In genomic region chr12:7929069-7929792, GRCh38 we compare ENCODE assay signal across 16 cellular contexts. TPM values are rescaled to one million over a fixed set of nuclear protein-coding genes. Genes with fewer than 3 reads are reported as not detected.
A peak's percentile ranks its signal among the peaks of the same experiment; 100 is the strongest.
DNase-seq lines count a peak whose midpoint lies in the region; ATAC-seq, FAIRE-seq and TF ChIP-seq lines count a peak whose summit lies in the region.
"Had no signal": no experiment of that assay in that cellular context is flagged by ENCODE, and none has a peak within 500 bp of the region (broad histone marks: within the 10 kb centered on the region; RNA-seq: fewer than 3 reads in every experiment).

No MANE protein-coding gene starts in this region.

- peak overlapping the region; percentile 76 to 78 for H3K27ac Mint-ChIP-seq in natural killer cell
- H3K27ac Mint-ChIP-seq in natural killer cell treated with Interleukin-12 subunit alpha and Interleukin-12 subunit beta and Interleukin-15 and Interleukin-18, amount 100 ng/mL, for 72 hours = peak overlapping the region in 1 of 2 donors; percentile 59
- H3K27ac Mint-ChIP-seq: activated CD8-positive, alpha-beta memory T cell treated with anti-CD3 and anti-CD28 coated beads, Interleukin-2, amount 10 ng/mL, durations not matched to agents 7 days and 5 days; nephron had no signal

- peak; percentile 52 for FAIRE-seq in urothelium cell line (lab: Jason Lieb, UNC)
- FAIRE-seq: GM12878 had no signal

- H3K27me3 Mint-ChIP-seq in natural killer cell (ENCODE audit: low read depth in 2 of 2) = no peaks in the 10 kb centered on the region
- H3K27me3 Mint-ChIP-seq in natural killer cell treated with Interleukin-12 subunit alpha and Interleukin-12 subunit beta and Interleukin-15 and Interleukin-18, amount 100 ng/mL, for 72 hours = no peaks in the 10 kb centered on the region
- H3K27me3 Mint-ChIP-seq: activated CD8-positive, alpha-beta memory T cell treated with anti-CD3 and anti-CD28 coated beads, Interleukin-2, amount 10 ng/mL, durations not matched to agents 7 days and 5 days had no signal

- no peak for ATAC-seq in natural killer cell
- ATAC-seq in natural killer cell treated with Interleukin-12 subunit alpha and Interleukin-12 subunit beta and Interleukin-15 and Interleukin-18, amount 100 ng/mL, for 72 hours = no peak
- ATAC-seq: activated CD8-positive, alpha-beta memory T cell treated with anti-CD3 and anti-CD28 coated beads, Interleukin-2, amount 10 ng/mL, durations not matched to agents 7 days and 5 days; GM12878; HCT116; right cardiac atrium had no signal

- no peak overlapping the region for H3K4me3 Mint-ChIP-seq in natural killer cell
- H3K4me3 Mint-ChIP-seq in natural killer cell treated with Interleukin-12 subunit alpha and Interleukin-12 subunit beta and Interleukin-15 and Interleukin-18, amount 100 ng/mL, for 72 hours = no peak overlapping the region
- H3K4me3 Mint-ChIP-seq: activated CD8-positive, alpha-beta memory T cell treated with anti-CD3 and anti-CD28 coated beads, Interleukin-2, amount 10 ng/mL, durations not matched to agents 7 days and 5 days; nephron had no signal

- no peak for DNase-seq in natural killer cell
- DNase-seq in natural killer cell treated with Interleukin-12 subunit alpha and Interleukin-12 subunit beta and Interleukin-15 and Interleukin-18, amount 100 ng/mL, for 72 hours (ENCODE audit: low spot score) = no peak
- DNase-seq in NCI-H69 (lab: John Stamatoyannopoulos, UW) = peak; percentile 1
- peak; percentile 83 for DNase-seq in islet precursor cell
- DNase-seq in urothelium cell line (ENCODE audit: low spot score) = no peak
- DNase-seq in dedifferentiated amniotic fluid mesenchymal stem cell (ENCODE audit: extremely low spot score) = no peak
- DNase-seq in NCI-H1436 treated with DMSO at 0.1 percent for 48 hours (lab: John Stamatoyannopoulos, UW) = no peak
- DNase-seq: activated CD8-positive, alpha-beta memory T cell treated with anti-CD3 and anti-CD28 coated beads, Interleukin-2, amount 10 ng/mL, durations not matched to agents 7 days and 5 days; cortex of kidney; left ventricle myocardium inferior; NCI-H146; right cardiac atrium; Right ventricle myocardium superior had no signal

- no peak for TF ChIP-seq CTCF in natural killer cell (IDR thresholded peaks at IDR 0.05)

- H3K4me1 Mint-ChIP-seq in natural killer cell = peaks cover 46 to 54% of the 10 kb centered on the region in 2 donors
- peaks cover 35 to 41% of the 10 kb centered on the region in 2 donors for H3K4me1 Mint-ChIP-seq in natural killer cell treated with Interleukin-12 subunit alpha and Interleukin-12 subunit beta and Interleukin-15 and Interleukin-18, amount 100 ng/mL, for 72 hours (ENCODE audit: low read depth in 2 of 2)
- H3K4me1 Mint-ChIP-seq: nephron had no signal

- peaks cover 37% of the 10 kb centered on the region for H3K36me3 Mint-ChIP-seq in natural killer cell
- peaks cover 36% of the 10 kb centered on the region for H3K36me3 Mint-ChIP-seq in natural killer cell treated with Interleukin-12 subunit alpha and Interleukin-12 subunit beta and Interleukin-15 and Interleukin-18, amount 100 ng/mL, for 72 hours

- intact Hi-C loops in natural killer cell (cut with micrococcal nuclease) = no loop called here

- no peaks in the 10 kb centered on the region for H3K9me3 Mint-ChIP-seq in natural killer cell
- no peaks in the 10 kb centered on the region for H3K9me3 Mint-ChIP-seq in natural killer cell treated with Interleukin-12 subunit alpha and Interleukin-12 subunit beta and Interleukin-15 and Interleukin-18, amount 100 ng/mL, for 72 hours
- H3K9me3 Mint-ChIP-seq: nephron had no signal

RNA-seq across cellular contexts. Expression of gene SLC2A3, which starts 6.8 kb away (rescaled TPM):
- 100 to 1,000 TPM; 406 to 534 (median 427) TPM for total RNA-seq in natural killer cell
- 100 to 1,000 TPM; 250 to 356 TPM for total RNA-seq in natural killer cell treated with Interleukin-12 subunit alpha and Interleukin-12 subunit beta and Interleukin-15 and Interleukin-18, amount 100 ng/mL, for 72 hours

RNA-seq across cellular contexts. Expression of gene SLC2A14, which starts 56.5 kb away (rescaled TPM):
- 1 to 10 TPM in 1 of 3 donors, under 1 TPM in 2; 0.12 to 7.9 (median 0.25) TPM for total RNA-seq in natural killer cell
- total RNA-seq in natural killer cell treated with Interleukin-12 subunit alpha and Interleukin-12 subunit beta and Interleukin-15 and Interleukin-18, amount 100 ng/mL, for 72 hours = 10 to 100 TPM in 1 of 2 donors, not detected in 1; 10.3 TPM
- total RNA-seq: left ventricle myocardium inferior, Right ventricle myocardium superior had no signal

Comparison
In these comparisons a context has a peak if more than half of its experiments do, and no peak if none do; other contexts are left out.
1. DNase-seq: peak in NCI-H69 (single experiment) and islet precursor cell (single experiment); none in natural killer cell (single experiment), natural killer cell treated with Interleukin-12 subunit alpha and Interleukin-12 subunit beta and Interleukin-15 and Interleukin-18, amount 100 ng/mL, for 72 hours (single experiment), urothelium cell line (single experiment), dedifferentiated amniotic fluid mesenchymal stem cell (single experiment) and NCI-H1436 treated with DMSO at 0.1 percent for 48 hours (single experiment).